In genomic region chr1:173477286-173478098, GRCh38 we compare ENCODE assay signal across 1 cellular context.
A peak's percentile ranks its signal among the peaks of the same experiment; 100 is the strongest.
TF ChIP-seq lines count a peak whose summit lies in the region.

PRDX6 (plus strand) TSS chr1:173477335; CDS start chr1:173477398, 63 bp downstream.

TF ChIP-seq in K562, 482 proteins besides CTCF, POLR2A, EP300 and RAD21 (continued from another document and continues in another):
- TF ChIP-seq MLLT1 (IDR thresholded peaks at IDR 0.05), result peak; percentile 79 to 90
- TF ChIP-seq ZKSCAN8 (CRISPR knock-in tag; IDR thresholded peaks at IDR 0.05), result no peak
- TF ChIP-seq THRB (CRISPR knock-in tag; conservative IDR thresholded peaks at IDR 0.05), result no peak
- no peak for TF ChIP-seq KDM1A (IDR thresholded peaks at IDR 0.05)
- TF ChIP-seq KLF6 (CRISPR knock-in tag; IDR thresholded peaks at IDR 0.05; ENCODE audit: borderline replicate concordance), result no peak
- 0 out of 2 replicates have a peak, but pooled peaks have one; percentile 29 for TF ChIP-seq ZFPM2 (CRISPR knock-in tag; IDR thresholded peaks at IDR 0.05)
- no peak for TF ChIP-seq LCOR (CRISPR knock-in tag; IDR thresholded peaks at IDR 0.05)
- TF ChIP-seq SIN3B (IDR thresholded peaks at IDR 0.05; ENCODE audit: low read depth), result peak; percentile 26; the same call in 1 of the 2 replicates
- no peak for TF ChIP-seq KAT8 (IDR thresholded peaks at IDR 0.05; ENCODE audit: low read depth)
- TF ChIP-seq RBM22 (IDR thresholded peaks at IDR 0.05; ENCODE audit: low read depth, low read length, poor library complexity, severe bottlenecking), result peak; percentile 95
- no peak for TF ChIP-seq ZNF644 (tag; IDR thresholded peaks at IDR 0.05; ENCODE audit: low read depth)
- peak; percentile 65 for TF ChIP-seq NBN (IDR thresholded peaks at IDR 0.05; ENCODE audit: low read depth)
- TF ChIP-seq POLR3G (IDR thresholded peaks at IDR 0.05; ENCODE audit: extremely low read depth, insufficient read length, insufficient replicate concordance), result no peak
- no peak for TF ChIP-seq SAFB (IDR thresholded peaks at IDR 0.05; ENCODE audit: borderline replicate concordance, low read depth, low read length)
- TF ChIP-seq CREB1 (IDR thresholded peaks at IDR 0.05), result 0 out of 2 replicates have a peak, but pooled peaks have one; percentile 40
- TF ChIP-seq CREB1 (CRISPR knock-in tag; IDR thresholded peaks at IDR 0.05), result peak; percentile 68
- peak; percentile 51; the same call in 1 of the 2 replicates for TF ChIP-seq GABPA (tag; conservative IDR thresholded peaks at IDR 0.05; ENCODE audit: low read depth)
- TF ChIP-seq PRPF4 (IDR thresholded peaks at IDR 0.05; ENCODE audit: insufficient read depth, low read depth, low read length, poor library complexity, severe bottlenecking), result peak; percentile 36
- no peak for TF ChIP-seq ZNF384 (IDR thresholded peaks at IDR 0.05; ENCODE audit: low read depth, low read length)
- TF ChIP-seq DEAF1 (CRISPR knock-in tag; IDR thresholded peaks at IDR 0.05), result no peak
- TF ChIP-seq SIRT6 (IDR thresholded peaks at IDR 0.05; ENCODE audit: low read depth, low read length), result no peak
- TF ChIP-seq ZNF316 (IDR thresholded peaks at IDR 0.05), result peak; percentile 19; the same call in 1 of the 2 replicates
- no peak for TF ChIP-seq MYBL2 (IDR thresholded peaks at IDR 0.05; ENCODE audit: low read depth)
- no peak for TF ChIP-seq MYBL2 (CRISPR knock-in tag; IDR thresholded peaks at IDR 0.05; ENCODE audit: borderline replicate concordance)
- no peak for TF ChIP-seq ZNF41 (CRISPR knock-in tag; conservative IDR thresholded peaks at IDR 0.05)
- peak; percentile 87 for TF ChIP-seq SP1 (CRISPR knock-in tag; IDR thresholded peaks at IDR 0.05)
- TF ChIP-seq ETV6 (IDR thresholded peaks at IDR 0.05; ENCODE audit: borderline replicate concordance in 1 of 2, low read depth in 2 of 2, low read length in 1 of 2), result no peak
- TF ChIP-seq ETV6 (CRISPR knock-in tag; IDR thresholded peaks at IDR 0.05; ENCODE audit: borderline replicate concordance), result no peak
- no peak for TF ChIP-seq HOMEZ (CRISPR knock-in tag; IDR thresholded peaks at IDR 0.05)
- peak; percentile 43; the same call in 1 of the 2 replicates for TF ChIP-seq CBFB (CRISPR knock-in tag; IDR thresholded peaks at IDR 0.05)
- no peak for TF ChIP-seq ZNF277 (CRISPR knock-in tag; IDR thresholded peaks at IDR 0.05; ENCODE audit: borderline replicate concordance)
- TF ChIP-seq ZNF551 (CRISPR knock-in tag; IDR thresholded peaks at IDR 0.05), result no peak
- no peak for TF ChIP-seq GTF2B (IDR thresholded peaks at IDR 0.05; ENCODE audit: extremely low read depth, insufficient read length)
- TF ChIP-seq CREB3L1 (IDR thresholded peaks at IDR 0.05; ENCODE audit: borderline replicate concordance, low read depth), result peak; percentile 70; the same call in 1 of the 2 replicates
- TF ChIP-seq NFYB (IDR thresholded peaks at IDR 0.05; ENCODE audit: extremely low read depth, insufficient read length), result no peak
- TF ChIP-seq SRSF7 (optimal IDR thresholded peaks at IDR 0.05; ENCODE audit: low read depth, low read length), result no peak
- TF ChIP-seq CHD4 (IDR thresholded peaks at IDR 0.05; ENCODE audit: insufficient read depth, insufficient replicate concordance, low read depth, low read length, poor library complexity, severe bottlenecking), result no peak
- peak; percentile 81; the same call in 1 of the 2 replicates for TF ChIP-seq AFF4 (CRISPR knock-in tag; IDR thresholded peaks at IDR 0.05)
- TF ChIP-seq E2F4 (CRISPR knock-in tag; IDR thresholded peaks at IDR 0.05; ENCODE audit: low read depth), result peak; percentile 71
- 0 out of 2 replicates have a peak, but pooled peaks have one; percentile 76 for TF ChIP-seq LARP7 (IDR thresholded peaks at IDR 0.05)
- 0 out of 2 replicates have a peak, but pooled peaks have one; percentile 20 for TF ChIP-seq OTX1 (CRISPR knock-in tag; IDR thresholded peaks at IDR 0.05)
- no peak for TF ChIP-seq ZBTB12 (CRISPR knock-in tag; IDR thresholded peaks at IDR 0.05)
- TF ChIP-seq PHF21A (IDR thresholded peaks at IDR 0.05; ENCODE audit: borderline replicate concordance, low read depth), result 0 out of 2 replicates have a peak, but pooled peaks have one; percentile 50
- peak; percentile 72 to 89; a peak in 3 of 4 replicates for TF ChIP-seq UBTF (IDR thresholded peaks at IDR 0.05; ENCODE audit: borderline replicate concordance in 1 of 2, low read depth in 2 of 2, low read length in 2 of 2)
